14 cellular contexts compared by ENCODE assay signal in genomic region chr7:233456-234035, GRCh38. TPM values are rescaled to one million over a fixed set of nuclear protein-coding genes. Genes with fewer than 3 reads are reported as not detected.
A peak's percentile ranks its signal among the peaks of the same experiment; 100 is the strongest.
DNase-seq lines count a peak whose midpoint lies in the region; ATAC-seq and TF ChIP-seq lines count a peak whose summit lies in the region.
"Had no signal": no experiment of that assay in that cellular context is flagged by ENCODE, and none has a peak within 500 bp of the region (broad histone marks: within the 10 kb centered on the region; RNA-seq: fewer than 3 reads in every experiment).

No MANE protein-coding gene starts in this region.

- no peak overlapping the region for H3K23ac ChIP-seq in mesenchymal stem cell (ENCODE audit: low read length in 2 of 2)

- no TSS peak for BruUV-seq in A673 (replicated peaks; lab: Mats Ljungman, UMichigan)

- peaks cover 71 to 87% (median 83%) of the 10 kb centered on the region in 4 donors for H3K4me1 ChIP-seq in esophagus muscularis mucosa
- peaks cover 58% of the 10 kb centered on the region for H3K4me1 ChIP-seq in mesenchymal stem cell (ENCODE audit: control insufficient read depth, insufficient read depth, low read depth, low read length)
- peaks cover 60% of the 10 kb centered on the region for H3K4me1 ChIP-seq in suprapubic skin
- H3K4me1 ChIP-seq in A673 (ENCODE audit: insufficient read depth, low read length, poor library complexity, severe bottlenecking), result no peaks in the 10 kb centered on the region

- H3K36me3 ChIP-seq in esophagus muscularis mucosa (no peaks in the 10 kb centered on the region), mesenchymal stem cell (ENCODE audit: control insufficient read depth in 1 of 2, insufficient read depth in 2 of 2, low read depth in 1 of 2, low read length in 2 of 2) (peaks cover 22 to 39% of the 10 kb centered on the region in 2 experiments), suprapubic skin (no peaks in the 10 kb centered on the region), A673 (ENCODE audit: insufficient read depth, low read length, poor library complexity, severe bottlenecking) (no peaks in the 10 kb centered on the region)
- H3K36me3 ChIP-seq: neutrophil had no signal

- no peaks in the 10 kb centered on the region for H3K36me3 Mint-ChIP-seq in activated CD4-positive, alpha-beta T cell treated with anti-CD3 and anti-CD28 coated beads for 36 hours (ENCODE audit: low read depth)
- H3K36me3 Mint-ChIP-seq: activated naive CD8-positive, alpha-beta T cell treated with anti-CD3 and anti-CD28 coated beads, Interleukin-2, amount 10 ng/mL, durations not matched to agents 7 days and 5 days had no signal

- peak overlapping the region; percentile 79 for H3K27ac ChIP-seq in RWPE1
- H3K27ac ChIP-seq in esophagus muscularis mucosa (replicated peaks in 1 of 4), result peak overlapping the region; percentile 89 to 98 (median 96)
- no peak overlapping the region for H3K27ac ChIP-seq in mesenchymal stem cell (ENCODE audit: low read length, poor library complexity, severe bottlenecking)
- H3K27ac ChIP-seq in suprapubic skin, result peak overlapping the region; percentile 90
- no peak overlapping the region for H3K27ac ChIP-seq in A673 (ENCODE audit: low read depth, low read length, poor library complexity, severe bottlenecking)
- H3K27ac ChIP-seq: neutrophil had no signal

- DNase-seq in RWPE1 (ENCODE audit: low spot score) (no peak), esophagus muscularis mucosa (ENCODE audit: extremely low spot score) (no peak), mesenchymal stem cell (peak; percentile 57), suprapubic skin (ENCODE audit: low spot score in 2 of 2) (no peak), NCI-H82 (lab: John Stamatoyannopoulos, UW) (no peak), cortex of kidney (lab: John Stamatoyannopoulos, UW) (no peak), A673 (ENCODE audit: low spot score) (no peak)
- DNase-seq in activated CD4-positive, alpha-beta T cell treated with anti-CD3 and anti-CD28 coated beads for 36 hours, result no peak
- DNase-seq: activated naive CD8-positive, alpha-beta T cell treated with anti-CD3 and anti-CD28 coated beads, Interleukin-2, amount 10 ng/mL, durations not matched to agents 7 days and 5 days; GDM1; T-helper 17 cell had no signal

- no peaks in the 10 kb centered on the region for H3K9me3 Mint-ChIP-seq in activated CD4-positive, alpha-beta T cell treated with anti-CD3 and anti-CD28 coated beads for 36 hours (ENCODE audit: low read depth)
- H3K9me3 Mint-ChIP-seq: activated naive CD8-positive, alpha-beta T cell treated with anti-CD3 and anti-CD28 coated beads, Interleukin-2, amount 10 ng/mL, durations not matched to agents 7 days and 5 days; type B pancreatic cell had no signal

- ATAC-seq in activated CD4-positive, alpha-beta T cell treated with anti-CD3 and anti-CD28 coated beads for 36 hours, result no peak
- ATAC-seq: T-helper 17 cell had no signal

- H3K18ac ChIP-seq in mesenchymal stem cell (ENCODE audit: low read depth in 1 of 2, low read length in 2 of 2), result peak overlapping the region; percentile 92 to 94

- no peak overlapping the region for H2BK5ac ChIP-seq in mesenchymal stem cell (ENCODE audit: low read depth, low read length, poor library complexity, severe bottlenecking)

- no peaks in the 10 kb centered on the region for H3K9me3 ChIP-seq in esophagus muscularis mucosa
- H3K9me3 ChIP-seq in mesenchymal stem cell (ENCODE audit: control insufficient read depth, low read length), result no peaks in the 10 kb centered on the region
- no peaks in the 10 kb centered on the region for H3K9me3 ChIP-seq in suprapubic skin
- H3K9me3 ChIP-seq in A673 (ENCODE audit: low read depth, low read length, poor library complexity, severe bottlenecking), result no peaks in the 10 kb centered on the region
- H3K9me3 ChIP-seq: neutrophil had no signal

- H2AK5ac ChIP-seq in mesenchymal stem cell (ENCODE audit: low read length, severe bottlenecking), result no peak overlapping the region

- H3K27me3 ChIP-seq in esophagus muscularis mucosa, result no peaks in the 10 kb centered on the region
- H3K27me3 ChIP-seq in mesenchymal stem cell (ENCODE audit: control insufficient read depth in 1 of 2, insufficient read depth in 1 of 2, low read length in 2 of 2), result no peaks in the 10 kb centered on the region
- no peaks in the 10 kb centered on the region for H3K27me3 ChIP-seq in suprapubic skin
- H3K27me3 ChIP-seq in A673 (replicated peaks; ENCODE audit: insufficient read depth, low read depth, low read length, poor library complexity), result no peaks in the 10 kb centered on the region
- H3K27me3 ChIP-seq: neutrophil had no signal

- POLR2A ChIA-PET in RWPE1 (lab: Yijun Ruan, JAX; ENCODE audit: low non-redundant PET) (interaction anchor here (1.0 kb wide), 1 partner anchor 41 kb away, joined by 3 read pairs; the partner anchor contains the start of gene FAM20C), A673 (lab: Charles Lee; ENCODE audit: low non-redundant PET) (no interaction called here)
- POLR2A ChIA-PET in activated CD4-positive, alpha-beta T cell treated with anti-CD3 and anti-CD28 coated beads for 36 hours (lab: Charles Lee), result no interaction called here

- peak overlapping the region; percentile 44 to 95 for H2BK12ac ChIP-seq in mesenchymal stem cell (ENCODE audit: low read length in 2 of 2)

- no peak for TF ChIP-seq POLR2A in esophagus muscularis mucosa (IDR thresholded peaks at IDR 0.05; ENCODE audit: low read depth)
- no peak for TF ChIP-seq POLR2A in suprapubic skin (IDR thresholded peaks at IDR 0.05)

- no peak overlapping the region for H3K4me2 ChIP-seq in mesenchymal stem cell (ENCODE audit: low read length, poor library complexity, severe bottlenecking)

- peak overlapping the region; percentile 55 to 88 for H3K4ac ChIP-seq in mesenchymal stem cell (ENCODE audit: low read depth in 1 of 2, low read length in 2 of 2)

- H3K27me3 Mint-ChIP-seq in activated CD4-positive, alpha-beta T cell treated with anti-CD3 and anti-CD28 coated beads for 36 hours, result no peaks in the 10 kb centered on the region
- H3K27me3 Mint-ChIP-seq: activated naive CD8-positive, alpha-beta T cell treated with anti-CD3 and anti-CD28 coated beads, Interleukin-2, amount 10 ng/mL, durations not matched to agents 7 days and 5 days had no signal

- TF ChIP-seq CTCF in RWPE1 (conservative IDR thresholded peaks at IDR 0.05; ENCODE audit: low read depth) (no peak), esophagus muscularis mucosa (IDR thresholded peaks at IDR 0.05) (no peak), suprapubic skin (IDR thresholded peaks at IDR 0.05) (no peak), A673 (conservative IDR thresholded peaks at IDR 0.05; ENCODE audit: low read depth, low read length) (no peak)

- H3K27ac Mint-ChIP-seq in activated CD4-positive, alpha-beta T cell treated with anti-CD3 and anti-CD28 coated beads for 36 hours, result no peak overlapping the region
- H3K27ac Mint-ChIP-seq: activated naive CD8-positive, alpha-beta T cell treated with anti-CD3 and anti-CD28 coated beads, Interleukin-2, amount 10 ng/mL, durations not matched to agents 7 days and 5 days; CD14-positive monocyte; T-helper 17 cell had no signal

- H2BK120ac ChIP-seq in mesenchymal stem cell (ENCODE audit: low read depth, low read length), result peak overlapping the region; percentile 97

- H2BK15ac ChIP-seq in mesenchymal stem cell (ENCODE audit: low read depth, poor library complexity, severe bottlenecking), result no peak overlapping the region

- intact Hi-C loops in esophagus muscularis mucosa (cut with DNase I), result loop anchor here (5.0 kb wide), 1 partner anchor 41 kb away; the partner anchor contains the start of gene FAM20C
- intact Hi-C loops in A673 (cut with micrococcal nuclease; ENCODE audit: unreplicated experiment), result no loop called here
- intact Hi-C loops in activated CD4-positive, alpha-beta T cell treated with anti-CD3 and anti-CD28 coated beads for 36 hours (cut with DNase I, micrococcal nuclease), result no loop called here

- H2AFZ ChIP-seq in mesenchymal stem cell (ENCODE audit: low read depth, low read length), result no peak overlapping the region

- H4K91ac ChIP-seq in mesenchymal stem cell (ENCODE audit: low read length), result peak overlapping the region; percentile 99

- H3K4me3 Mint-ChIP-seq in activated CD4-positive, alpha-beta T cell treated with anti-CD3 and anti-CD28 coated beads for 36 hours, result no peak overlapping the region
- H3K4me3 Mint-ChIP-seq: activated naive CD8-positive, alpha-beta T cell treated with anti-CD3 and anti-CD28 coated beads, Interleukin-2, amount 10 ng/mL, durations not matched to agents 7 days and 5 days; CD14-positive monocyte; T-helper 17 cell; type B pancreatic cell had no signal

- H3K79me1 ChIP-seq in mesenchymal stem cell (replicated peaks; ENCODE audit: low read length, poor library complexity, severe bottlenecking), result peaks cover 17% of the 10 kb centered on the region

- peak overlapping the region in 3 of 4 donors; percentile 37 to 47 (median 38) for H3K4me3 ChIP-seq in esophagus muscularis mucosa
- peak overlapping the region in 1 of 2 experiments; percentile 43 for H3K4me3 ChIP-seq in mesenchymal stem cell (ENCODE audit: insufficient read depth in 1 of 2, low read depth in 1 of 2, low read length in 2 of 2)
- H3K4me3 ChIP-seq in suprapubic skin, result peak overlapping the region; percentile 3
- no peak overlapping the region for H3K4me3 ChIP-seq in A673 (ENCODE audit: low read depth, low read length, poor library complexity, severe bottlenecking)

- 64% methylated on average over 11 of the region's 22 CpGs for WGBS in esophagus muscularis mucosa
- 59% methylated on average over 18 of the region's 22 CpGs for WGBS in mesenchymal stem cell
- WGBS in suprapubic skin, result 79% methylated on average over 21 of the region's 22 CpGs

- H3K9ac ChIP-seq in mesenchymal stem cell (ENCODE audit: low read length), result peak overlapping the region; percentile 80

- TF ChIP-seq EP300 in esophagus muscularis mucosa (IDR thresholded peaks at IDR 0.05) (no peak), suprapubic skin (IDR thresholded peaks at IDR 0.05) (no peak)

- no peaks in the 10 kb centered on the region for H3K4me1 Mint-ChIP-seq in activated CD4-positive, alpha-beta T cell treated with anti-CD3 and anti-CD28 coated beads for 36 hours
- H3K4me1 Mint-ChIP-seq: activated naive CD8-positive, alpha-beta T cell treated with anti-CD3 and anti-CD28 coated beads, Interleukin-2, amount 10 ng/mL, durations not matched to agents 7 days and 5 days; CD14-positive monocyte; T-helper 17 cell had no signal

- no peak overlapping the region for H3K14ac ChIP-seq in mesenchymal stem cell (ENCODE audit: low read length in 2 of 2)

- CTCF ChIA-PET in RWPE1 (lab: Yijun Ruan, JAX), result interaction anchor here (1.0 kb wide), 1 partner anchor 34 kb away, joined by 3 read pairs; no protein-coding TSS in a partner anchor
- CTCF ChIA-PET in A673 (lab: Charles Lee), result no interaction called here
- CTCF ChIA-PET in activated CD4-positive, alpha-beta T cell treated with anti-CD3 and anti-CD28 coated beads for 36 hours (lab: Charles Lee), result no interaction called here

- peak overlapping the region; percentile 95 for H4K8ac ChIP-seq in mesenchymal stem cell (ENCODE audit: low read length)

RNA-seq across cellular contexts. Expression of gene FAM20C, which starts 41.2 kb away (rescaled TPM):
- total RNA-seq in esophagus muscularis mucosa (10 to 100 TPM; 46.5 to 79.2 (median 69.8) TPM), suprapubic skin (10 to 100 TPM; 15.8 to 20.4 (median 18.7) TPM), A673 (2021) (35.8 and 36.3 TPM in 2 replicates)
- polyA plus RNA-seq in mesenchymal stem cell (2013, experiment 1 of 2), result 56.3 TPM
- 57.5 TPM for polyA plus RNA-seq in mesenchymal stem cell (2013, experiment 2 of 2)
- under 1 TPM; 0.21 to 0.59 TPM for total RNA-seq in activated CD4-positive, alpha-beta T cell treated with anti-CD3 and anti-CD28 coated beads for 36 hours

RNA-seq across cellular contexts. Expression of gene FOXL3, which starts 56.4 kb away (rescaled TPM):
- total RNA-seq in esophagus muscularis mucosa, result not detected
- polyA plus RNA-seq in mesenchymal stem cell (2013, experiment 1 of 2), result not detected
- polyA plus RNA-seq in mesenchymal stem cell (2013, experiment 2 of 2), result not detected
- not detected for total RNA-seq in suprapubic skin
- total RNA-seq in A673 (2021), result not detected in 2 replicates
- not detected for total RNA-seq in activated CD4-positive, alpha-beta T cell treated with anti-CD3 and anti-CD28 coated beads for 36 hours
- total RNA-seq: activated naive CD8-positive, alpha-beta T cell treated with anti-CD3 and anti-CD28 coated beads, Interleukin-2, amount 10 ng/mL, durations not matched to agents 7 days and 5 days; T-helper 17 cell had no signal
- polyA plus RNA-seq: CD14-positive monocyte had no signal

Comparison
In these comparisons a context has a peak if more than half of its experiments do, and no peak if none do; other contexts are left out.
1. H3K27ac ChIP-seq: peak in RWPE1 (single experiment), esophagus muscularis mucosa (4 of 4) and suprapubic skin (single experiment); none in mesenchymal stem cell (single experiment) and A673 (single experiment).
2. RNA of gene FAM20C, which starts 41.2 kb away (total RNA-seq): 46.5 to 79.2 TPM in esophagus muscularis mucosa, 35.8 to 36.3 TPM in A673 and 15.8 to 20.4 TPM in suprapubic skin; 0.21 to 0.59 TPM in activated CD4-positive, alpha-beta T cell treated with anti-CD3 and anti-CD28 coated beads for 36 hours; every median in the first group is over 10 times any median in the second.